ENCODE assay signal across 25 cellular contexts in the genomic region with DNA sequence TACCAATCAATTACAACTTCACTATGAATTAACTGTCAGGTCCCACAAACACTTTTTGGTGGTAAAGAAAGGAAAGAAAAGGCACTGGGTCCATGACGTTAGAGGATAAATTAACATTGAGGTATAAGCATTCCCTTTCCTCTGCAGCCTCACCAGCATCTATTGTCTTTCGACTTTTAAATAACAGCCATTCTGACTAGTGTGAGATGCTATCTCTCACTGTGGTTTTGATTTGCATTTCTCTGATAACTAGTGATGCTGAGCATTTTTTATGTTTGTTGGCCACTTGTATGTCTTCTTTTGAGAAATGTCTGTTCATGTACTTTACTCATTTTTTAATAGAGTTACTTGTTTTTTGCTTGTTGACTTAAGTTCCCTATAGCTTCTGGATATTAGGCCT. TPM values are rescaled to one million over a fixed set of nuclear protein-coding genes. Genes with fewer than 3 reads are reported as not detected.
"Had no signal": no experiment of that assay in that cellular context is flagged by ENCODE, and none has a peak within 500 bp of the region (broad histone marks: within the 10 kb centered on the region; RNA-seq: fewer than 3 reads in every experiment).

No MANE protein-coding gene starts in this region.

- H3K9me3 ChIP-seq: SK-N-SH had no signal

- H3K4me2 ChIP-seq: KMS-11, SK-N-SH had no signal

- DNase-seq: Kasumi-1; MV-4-11; NCI-H1048; NCI-H1105; NCI-H1417; NCI-H1436 treated with DMSO at 0.1 percent for 48 hours; NCI-H1694; NCI-H187 treated with DMSO at 0.1 percent for 48 hours; NCI-H2029 treated with DMSO at 0.1 percent for 48 hours; NCI-H2171 treated with DMSO at 0.1 percent for 48 hours; NCI-H345; NCI-H446 treated with DMSO at 0.1 percent for 48 hours; NCI-H510A treated with DMSO at 0.1 percent for 48 hours; NCI-H69; NCI-H774; NK-92 treated with Interleukin-12 subunit alpha and Interleukin-12 subunit beta, amount 100 ng/mL, for 24 hours; PC-3; SHP77; SK-N-SH; SW 1271 had no signal

- H3K9ac ChIP-seq: KMS-11, SK-N-SH had no signal

- FAIRE-seq: K562 had no signal

- H3K4me3 ChIP-seq: K562 had no signal

- H3K27ac ChIP-seq: KMS-11, RWPE1 had no signal

RNA-seq across cellular contexts. Expression of gene ANKS1B, which starts 9.4 kb away (rescaled TPM):
- total RNA-seq: HT-29 had no signal
- polyA plus RNA-seq: IgD-negative memory B cell had no signal
